1 cellular context compared by ENCODE assay signal in genomic region chr2:43305006-43305405, GRCh38.
TF ChIP-seq lines count a peak whose summit lies in the region.

No MANE protein-coding gene starts in this region.

TF ChIP-seq in liver, 16 proteins besides CTCF, POLR2A, EP300 and RAD21 (continued from another document):
- TF ChIP-seq MAX (IDR thresholded peaks at IDR 0.05) (no peak), HNF4A (conservative IDR thresholded peaks at IDR 0.05) (no peak), EGR1 (IDR thresholded peaks at IDR 0.05; ENCODE audit: low read depth in 2 of 2) (no peak)
TF ChIP-seq in liver: peak in this region for 3.
